ENCODE assay signal across 29 cellular contexts in genomic region chr11:121425818-121426217, GRCh38.
"Had no signal": no experiment of that assay in that cellular context is flagged by ENCODE, and none has a peak within 500 bp of the region (broad histone marks: within the 10 kb centered on the region; RNA-seq: fewer than 3 reads in every experiment).

No MANE protein-coding gene starts in this region.

- H3K9me3 Mint-ChIP-seq: activated CD4-positive, alpha-beta memory T cell treated with anti-CD3 and anti-CD28 coated beads for 36 hours; stimulated activated effector memory CD8-positive, alpha-beta T cell treated with anti-CD3 and anti-CD28 coated beads, Interleukin-12 subunit alpha, Interleukin-12 subunit beta, amount 100 ng/mL, for 72 hours; stimulated activated naive CD8-positive, alpha-beta T cell treated with anti-CD3 and anti-CD28 coated beads, Interleukin-15, Interleukin-2, amounts not matched to agents 100 ng/mL and 50 ng/mL, for 24 hours; T-helper 2 cell treated with Interferon-gamma antibody and Interleukin-4, amounts not matched to agents 5 μg/mL and 100 μg/mL, for 36 hours had no signal

- H3K36me3 ChIP-seq: breast epithelium, esophagus muscularis mucosa, heart right ventricle, left ventricle myocardium inferior, pancreas, prostate gland, thoracic aorta had no signal

- H3K36me3 Mint-ChIP-seq: activated CD4-positive, alpha-beta memory T cell treated with anti-CD3 and anti-CD28 coated beads for 36 hours; stimulated activated effector memory CD8-positive, alpha-beta T cell treated with anti-CD3 and anti-CD28 coated beads, Interleukin-12 subunit alpha, Interleukin-12 subunit beta, amount 100 ng/mL, for 72 hours had no signal

- H3K27me3 Mint-ChIP-seq: activated CD4-positive, alpha-beta memory T cell treated with anti-CD3 and anti-CD28 coated beads for 36 hours; stimulated activated naive CD8-positive, alpha-beta T cell treated with anti-CD3 and anti-CD28 coated beads, Interleukin-15, Interleukin-2, amounts not matched to agents 100 ng/mL and 50 ng/mL, for 24 hours had no signal

- H3K4me1 ChIP-seq: breast epithelium, pancreas, prostate gland had no signal

- DNase-seq: activated CD4-positive, alpha-beta memory T cell treated with anti-CD3 and anti-CD28 coated beads for 36 hours; activated CD4-positive, alpha-beta T cell treated with anti-CD3 and anti-CD28 coated beads for 4 hours; activated CD4-positive, CD25-positive, alpha-beta regulatory T cell; activated CD8-positive, alpha-beta memory T cell treated with anti-CD3 and anti-CD28 coated beads, Interleukin-2, amount 50 U/mL, for 4 hours; activated effector memory CD4-positive, alpha-beta T cell treated with anti-CD3 and anti-CD28 coated beads, Interleukin-2, amount 50 U/mL, for 16 hours; activated naive CD4-positive, alpha-beta T cell treated with anti-CD3 and anti-CD28 coated beads, Interleukin-2, amount 10 ng/mL, durations not matched to agents 7 days and 5 days; activated T-cell treated with anti-CD3 and anti-CD28 coated beads, Interleukin-2, amount 50 U/mL, for 1 hour; central memory CD4-positive, alpha-beta T cell; foreskin keratinocyte; heart right ventricle; left ventricle myocardium inferior; mucosa of descending colon; nucleus accumbens; retina; stimulated activated CD4-positive, alpha-beta T cell treated with anti-CD3 and anti-CD28 coated beads, Interleukin-12 subunit alpha, Interleukin-12 subunit beta, amount 100 ng/mL, for 4 hours; stimulated activated CD4-positive, alpha-beta T cell treated with anti-CD3 and anti-CD28 coated beads, Interleukin-4, amount 100 ng/mL, for 1 hour had no signal

- ATAC-seq: foreskin keratinocyte; mucosa of descending colon; stimulated activated effector memory CD8-positive, alpha-beta T cell treated with anti-CD3 and anti-CD28 coated beads, Interleukin-12 subunit alpha, Interleukin-12 subunit beta, amount 100 ng/mL, for 72 hours had no signal

- H3K27me3 ChIP-seq: breast epithelium, esophagus muscularis mucosa had no signal

- FAIRE-seq: islet of Langerhans, pancreas, urothelium cell line had no signal

- H3K4me3 Mint-ChIP-seq: activated CD4-positive, alpha-beta memory T cell treated with anti-CD3 and anti-CD28 coated beads for 36 hours; activated naive CD4-positive, alpha-beta T cell treated with anti-CD3 and anti-CD28 coated beads, Interleukin-2, amount 10 ng/mL, durations not matched to agents 7 days and 5 days; activated T-helper 1 cell treated with anti-CD3 and anti-CD28 coated beads, Interleukin-12 subunit alpha, Interleukin-12 subunit beta, Interleukin-2, Interleukin-4 antibody, amounts not matched to agents 30 ng/mL and 10 ng/mL and 1 ng/mL, durations not matched to agents 14 hours and 24 hours and 36 hours; stimulated activated effector memory CD8-positive, alpha-beta T cell treated with anti-CD3 and anti-CD28 coated beads, Interleukin-12 subunit alpha, Interleukin-12 subunit beta, amount 100 ng/mL, for 72 hours; stimulated activated naive CD8-positive, alpha-beta T cell treated with anti-CD3 and anti-CD28 coated beads, Interleukin-15, Interleukin-2, amounts not matched to agents 100 ng/mL and 50 ng/mL, for 24 hours; T-helper 2 cell treated with Interferon-gamma antibody and Interleukin-4, amounts not matched to agents 5 μg/mL and 100 μg/mL, for 36 hours had no signal

- H3K27ac Mint-ChIP-seq: activated CD4-positive, alpha-beta memory T cell treated with anti-CD3 and anti-CD28 coated beads for 36 hours; activated naive CD4-positive, alpha-beta T cell treated with anti-CD3 and anti-CD28 coated beads, Interleukin-2, amount 10 ng/mL, durations not matched to agents 7 days and 5 days; activated T-helper 1 cell treated with anti-CD3 and anti-CD28 coated beads, Interleukin-12 subunit alpha, Interleukin-12 subunit beta, Interleukin-2, Interleukin-4 antibody, amounts not matched to agents 30 ng/mL and 10 ng/mL and 1 ng/mL, durations not matched to agents 14 hours and 24 hours and 36 hours; stimulated activated effector memory CD8-positive, alpha-beta T cell treated with anti-CD3 and anti-CD28 coated beads, Interleukin-12 subunit alpha, Interleukin-12 subunit beta, amount 100 ng/mL, for 72 hours; stimulated activated naive CD8-positive, alpha-beta T cell treated with anti-CD3 and anti-CD28 coated beads, Interleukin-15, Interleukin-2, amounts not matched to agents 100 ng/mL and 50 ng/mL, for 24 hours; T-helper 2 cell treated with Interferon-gamma antibody and Interleukin-4, amounts not matched to agents 5 μg/mL and 100 μg/mL, for 36 hours had no signal

- H3K27ac ChIP-seq: breast epithelium, esophagus muscularis mucosa, foreskin keratinocyte, pancreas, prostate gland, skin epidermis, thoracic aorta had no signal

- H3K4me3 ChIP-seq: breast epithelium, esophagus muscularis mucosa, heart right ventricle, left ventricle myocardium inferior, lung, mucosa of descending colon, pancreas, prostate gland, skin epidermis, thoracic aorta had no signal

- H3K9me3 ChIP-seq: breast epithelium, esophagus muscularis mucosa, heart right ventricle, left ventricle myocardium inferior, mucosa of descending colon, pancreas, prostate gland, thoracic aorta had no signal
